ENCODE assay signal across 1 cellular context in the genomic region with DNA sequence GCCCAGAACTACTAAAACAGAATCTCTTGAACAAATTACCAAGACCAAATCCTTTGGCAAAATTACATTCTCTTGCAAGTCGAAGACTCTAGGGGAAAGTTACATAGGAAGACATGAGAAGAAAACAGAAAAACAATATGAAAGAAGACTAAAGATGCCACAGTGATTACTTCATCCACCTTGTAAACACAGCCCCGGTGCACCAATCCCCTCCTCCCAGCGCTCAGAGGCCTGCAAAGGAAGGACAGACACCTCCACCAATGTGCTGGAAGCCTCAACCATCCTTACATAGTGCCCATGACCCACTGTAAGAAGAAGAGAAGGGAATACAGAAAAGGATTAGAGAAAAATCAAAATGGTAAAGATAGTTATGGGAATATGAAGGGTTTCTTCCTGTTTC.
TF ChIP-seq lines count a peak whose summit lies in the region.

No MANE protein-coding gene starts in this region.

TF ChIP-seq in GM23338, 12 proteins besides CTCF, POLR2A, EP300 and RAD21 (continued from another document):
- TF ChIP-seq, protein P1, sequence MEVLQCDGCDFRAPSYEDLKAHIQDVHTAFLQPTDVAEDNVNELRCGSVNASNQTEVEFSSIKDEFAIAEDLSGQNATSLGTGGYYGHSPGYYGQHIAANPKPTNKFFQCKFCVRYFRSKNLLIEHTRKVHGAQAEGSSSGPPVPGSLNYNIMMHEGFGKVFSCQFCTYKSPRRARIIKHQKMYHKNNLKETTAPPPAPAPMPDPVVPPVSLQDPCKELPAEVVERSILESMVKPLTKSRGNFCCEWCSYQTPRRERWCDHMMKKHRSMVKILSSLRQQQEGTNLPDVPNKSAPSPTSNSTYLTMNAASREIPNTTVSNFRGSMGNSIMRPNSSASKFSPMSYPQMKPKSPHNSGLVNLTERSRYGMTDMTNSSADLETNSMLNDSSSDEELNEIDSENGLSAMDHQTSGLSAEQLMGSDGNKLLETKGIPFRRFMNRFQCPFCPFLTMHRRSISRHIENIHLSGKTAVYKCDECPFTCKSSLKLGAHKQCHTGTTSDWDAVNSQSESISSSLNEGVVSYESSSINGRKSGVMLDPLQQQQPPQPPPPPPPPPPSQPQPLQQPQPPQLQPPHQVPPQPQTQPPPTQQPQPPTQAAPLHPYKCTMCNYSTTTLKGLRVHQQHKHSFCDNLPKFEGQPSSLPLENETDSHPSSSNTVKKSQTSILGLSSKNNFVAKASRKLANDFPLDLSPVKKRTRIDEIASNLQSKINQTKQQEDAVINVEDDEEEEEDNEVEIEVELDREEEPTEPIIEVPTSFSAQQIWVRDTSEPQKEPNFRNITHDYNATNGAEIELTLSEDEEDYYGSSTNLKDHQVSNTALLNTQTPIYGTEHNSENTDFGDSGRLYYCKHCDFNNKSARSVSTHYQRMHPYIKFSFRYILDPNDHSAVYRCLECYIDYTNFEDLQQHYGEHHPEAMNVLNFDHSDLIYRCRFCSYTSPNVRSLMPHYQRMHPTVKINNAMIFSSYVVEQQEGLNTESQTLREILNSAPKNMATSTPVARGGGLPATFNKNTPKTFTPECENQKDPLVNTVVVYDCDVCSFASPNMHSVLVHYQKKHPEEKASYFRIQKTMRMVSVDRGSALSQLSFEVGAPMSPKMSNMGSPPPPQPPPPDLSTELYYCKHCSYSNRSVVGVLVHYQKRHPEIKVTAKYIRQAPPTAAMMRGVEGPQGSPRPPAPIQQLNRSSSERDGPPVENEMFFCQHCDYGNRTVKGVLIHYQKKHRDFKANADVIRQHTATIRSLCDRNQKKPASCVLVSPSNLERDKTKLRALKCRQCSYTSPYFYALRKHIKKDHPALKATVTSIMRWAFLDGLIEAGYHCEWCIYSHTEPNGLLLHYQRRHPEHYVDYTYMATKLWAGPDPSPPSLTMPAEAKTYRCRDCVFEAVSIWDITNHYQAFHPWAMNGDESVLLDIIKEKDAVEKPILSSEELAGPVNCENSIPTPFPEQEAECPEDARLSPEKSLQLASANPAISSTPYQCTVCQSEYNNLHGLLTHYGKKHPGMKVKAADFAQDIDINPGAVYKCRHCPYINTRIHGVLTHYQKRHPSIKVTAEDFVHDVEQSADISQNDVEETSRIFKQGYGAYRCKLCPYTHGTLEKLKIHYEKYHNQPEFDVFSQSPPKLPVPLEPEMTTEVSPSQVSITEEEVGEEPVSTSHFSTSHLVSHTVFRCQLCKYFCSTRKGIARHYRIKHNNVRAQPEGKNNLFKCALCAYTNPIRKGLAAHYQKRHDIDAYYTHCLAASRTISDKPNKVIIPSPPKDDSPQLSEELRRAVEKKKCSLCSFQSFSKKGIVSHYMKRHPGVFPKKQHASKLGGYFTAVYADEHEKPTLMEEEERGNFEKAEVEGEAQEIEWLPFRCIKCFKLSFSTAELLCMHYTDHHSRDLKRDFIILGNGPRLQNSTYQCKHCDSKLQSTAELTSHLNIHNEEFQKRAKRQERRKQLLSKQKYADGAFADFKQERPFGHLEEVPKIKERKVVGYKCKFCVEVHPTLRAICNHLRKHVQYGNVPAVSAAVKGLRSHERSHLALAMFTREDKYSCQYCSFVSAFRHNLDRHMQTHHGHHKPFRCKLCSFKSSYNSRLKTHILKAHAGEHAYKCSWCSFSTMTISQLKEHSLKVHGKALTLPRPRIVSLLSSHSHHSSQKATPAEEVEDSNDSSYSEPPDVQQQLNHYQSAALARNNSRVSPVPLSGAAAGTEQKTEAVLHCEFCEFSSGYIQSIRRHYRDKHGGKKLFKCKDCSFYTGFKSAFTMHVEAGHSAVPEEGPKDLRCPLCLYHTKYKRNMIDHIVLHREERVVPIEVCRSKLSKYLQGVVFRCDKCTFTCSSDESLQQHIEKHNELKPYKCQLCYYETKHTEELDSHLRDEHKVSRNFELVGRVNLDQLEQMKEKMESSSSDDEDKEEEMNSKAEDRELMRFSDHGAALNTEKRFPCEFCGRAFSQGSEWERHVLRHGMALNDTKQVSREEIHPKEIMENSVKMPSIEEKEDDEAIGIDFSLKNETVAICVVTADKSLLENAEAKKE (CRISPR knock-in tag; IDR thresholded peaks at IDR 0.05): no peak
- no peak for TF ChIP-seq ZNF114 (CRISPR knock-in tag; IDR thresholded peaks at IDR 0.05)
- no peak for TF ChIP-seq POLR2AphosphoS5 (IDR thresholded peaks at IDR 0.05; ENCODE audit: low read depth)
- no peak for TF ChIP-seq CREB1 (CRISPR knock-in tag; IDR thresholded peaks at IDR 0.05; ENCODE audit: low read depth)
- TF ChIP-seq, protein P2, sequence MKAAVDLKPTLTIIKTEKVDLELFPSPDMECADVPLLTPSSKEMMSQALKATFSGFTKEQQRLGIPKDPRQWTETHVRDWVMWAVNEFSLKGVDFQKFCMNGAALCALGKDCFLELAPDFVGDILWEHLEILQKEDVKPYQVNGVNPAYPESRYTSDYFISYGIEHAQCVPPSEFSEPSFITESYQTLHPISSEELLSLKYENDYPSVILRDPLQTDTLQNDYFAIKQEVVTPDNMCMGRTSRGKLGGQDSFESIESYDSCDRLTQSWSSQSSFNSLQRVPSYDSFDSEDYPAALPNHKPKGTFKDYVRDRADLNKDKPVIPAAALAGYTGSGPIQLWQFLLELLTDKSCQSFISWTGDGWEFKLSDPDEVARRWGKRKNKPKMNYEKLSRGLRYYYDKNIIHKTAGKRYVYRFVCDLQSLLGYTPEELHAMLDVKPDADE (IDR thresholded peaks at IDR 0.05): no peak
- TF ChIP-seq EZH2phosphoT487 (IDR thresholded peaks at IDR 0.05; ENCODE audit: unreplicated experiment): no peak
- TF ChIP-seq EZH2 (IDR thresholded peaks at IDR 0.05; ENCODE audit: low read depth, unreplicated experiment): no peak
- no peak for TF ChIP-seq NANOG (IDR thresholded peaks at IDR 0.05; ENCODE audit: borderline replicate concordance)
